ENCODE assay signal across 1 cellular context in the genomic region with DNA sequence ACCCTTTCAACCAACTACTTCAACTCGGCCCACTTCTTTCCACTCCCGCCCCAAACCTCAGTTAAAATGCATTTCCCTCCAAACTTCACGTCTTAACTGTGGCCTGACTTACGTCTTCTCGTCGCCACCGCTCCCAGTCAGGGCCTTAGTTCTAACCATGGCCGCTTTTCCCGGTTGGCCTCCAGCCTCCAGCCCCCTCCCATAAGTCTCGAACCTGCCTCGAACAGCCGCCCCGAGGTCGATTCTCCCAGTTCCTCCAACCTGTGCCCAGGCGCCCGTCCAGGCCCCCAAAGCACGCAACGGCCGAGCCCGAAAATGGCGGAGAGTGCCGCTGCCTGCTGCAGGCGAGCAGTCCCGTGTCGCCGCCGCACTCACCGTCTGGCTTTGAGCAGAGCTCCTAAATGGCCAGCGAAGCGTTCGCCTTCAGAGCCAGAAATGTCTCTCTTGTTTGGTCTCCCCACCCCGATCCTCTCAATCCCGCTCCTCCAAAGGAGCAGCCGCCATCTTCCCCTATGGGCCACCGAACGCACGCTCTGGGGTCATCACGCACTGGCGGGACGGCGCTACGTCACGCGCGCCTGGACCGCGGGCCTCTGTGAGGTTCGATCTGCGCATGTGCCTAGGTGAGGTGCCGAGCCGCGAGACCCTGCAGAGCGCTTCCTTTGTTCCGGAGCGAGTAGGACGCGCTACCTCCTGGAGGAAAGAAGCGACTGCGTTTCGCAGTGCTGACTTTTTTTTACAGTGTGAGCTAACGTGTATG.
TF ChIP-seq lines count a peak whose summit lies in the region.

Gene WDR33, minus strand, starts transcription at position 535 of the 760 bp plus-strand sequence. CDS start 40,190 bp downstream, outside the sequence.

TF ChIP-seq in HepG2, 621 proteins besides CTCF, POLR2A, EP300 and RAD21 (continued from another document and continues in another):
- TF ChIP-seq STAT6 (CRISPR knock-in tag; IDR thresholded peaks at IDR 0.05; ENCODE audit: borderline replicate concordance) (peak; percentile 86; the same call in 1 of the 2 replicates), PRPF4 (IDR thresholded peaks at IDR 0.05; ENCODE audit: low read depth, low read length, poor library complexity, severe bottlenecking) (no peak), ZNF343 (CRISPR knock-in tag; IDR thresholded peaks at IDR 0.05) (peak; percentile 83; the same call in 1 of the 2 replicates), ARID3A (IDR thresholded peaks at IDR 0.05; ENCODE audit: low read depth, low read length) (peak; percentile 18; the same call in 1 of the 2 replicates), ZSCAN9 (CRISPR knock-in tag; IDR thresholded peaks at IDR 0.05; ENCODE audit: borderline replicate concordance) (peak; percentile 96), CBFB (CRISPR knock-in tag; IDR thresholded peaks at IDR 0.05) (peak; percentile 73; the same call in 1 of the 2 replicates), ZKSCAN8 (CRISPR knock-in tag; IDR thresholded peaks at IDR 0.05; ENCODE audit: borderline replicate concordance) (peak; percentile 63; the same call in 1 of the 2 replicates), ZNF678 (CRISPR knock-in tag; IDR thresholded peaks at IDR 0.05) (peak; percentile 95), EED (CRISPR knock-in tag; IDR thresholded peaks at IDR 0.05) (peak; percentile 52; the same call in 1 of the 2 replicates), BCL3 (CRISPR knock-in tag; IDR thresholded peaks at IDR 0.05) (peak; percentile 95), ZNF609 (CRISPR knock-in tag; IDR thresholded peaks at IDR 0.05; ENCODE audit: borderline replicate concordance) (peak; percentile 72), PBX2 (CRISPR knock-in tag; IDR thresholded peaks at IDR 0.05) (no peak), SNAPC4 (CRISPR knock-in tag; IDR thresholded peaks at IDR 0.05) (peak; percentile 87), ZNF598 (CRISPR knock-in tag; IDR thresholded peaks at IDR 0.05; ENCODE audit: borderline replicate concordance) (peak; percentile 97)
- TF ChIP-seq, protein P1, sequence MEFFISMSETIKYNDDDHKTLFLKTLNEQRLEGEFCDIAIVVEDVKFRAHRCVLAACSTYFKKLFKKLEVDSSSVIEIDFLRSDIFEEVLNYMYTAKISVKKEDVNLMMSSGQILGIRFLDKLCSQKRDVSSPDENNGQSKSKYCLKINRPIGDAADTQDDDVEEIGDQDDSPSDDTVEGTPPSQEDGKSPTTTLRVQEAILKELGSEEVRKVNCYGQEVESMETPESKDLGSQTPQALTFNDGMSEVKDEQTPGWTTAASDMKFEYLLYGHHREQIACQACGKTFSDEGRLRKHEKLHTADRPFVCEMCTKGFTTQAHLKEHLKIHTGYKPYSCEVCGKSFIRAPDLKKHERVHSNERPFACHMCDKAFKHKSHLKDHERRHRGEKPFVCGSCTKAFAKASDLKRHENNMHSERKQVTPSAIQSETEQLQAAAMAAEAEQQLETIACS (CRISPR knock-in tag; IDR thresholded peaks at IDR 0.05): no peak
- TF ChIP-seq, protein P2, sequence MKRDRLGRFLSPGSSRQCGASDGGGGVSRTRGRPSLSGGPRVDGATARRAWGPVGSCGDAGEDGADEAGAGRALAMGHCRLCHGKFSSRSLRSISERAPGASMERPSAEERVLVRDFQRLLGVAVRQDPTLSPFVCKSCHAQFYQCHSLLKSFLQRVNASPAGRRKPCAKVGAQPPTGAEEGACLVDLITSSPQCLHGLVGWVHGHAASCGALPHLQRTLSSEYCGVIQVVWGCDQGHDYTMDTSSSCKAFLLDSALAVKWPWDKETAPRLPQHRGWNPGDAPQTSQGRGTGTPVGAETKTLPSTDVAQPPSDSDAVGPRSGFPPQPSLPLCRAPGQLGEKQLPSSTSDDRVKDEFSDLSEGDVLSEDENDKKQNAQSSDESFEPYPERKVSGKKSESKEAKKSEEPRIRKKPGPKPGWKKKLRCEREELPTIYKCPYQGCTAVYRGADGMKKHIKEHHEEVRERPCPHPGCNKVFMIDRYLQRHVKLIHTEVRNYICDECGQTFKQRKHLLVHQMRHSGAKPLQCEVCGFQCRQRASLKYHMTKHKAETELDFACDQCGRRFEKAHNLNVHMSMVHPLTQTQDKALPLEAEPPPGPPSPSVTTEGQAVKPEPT (CRISPR knock-in tag; IDR thresholded peaks at IDR 0.05; ENCODE audit: low read depth): peak; percentile 93; the same call in 1 of the 2 replicates
- TF ChIP-seq, protein P3, sequence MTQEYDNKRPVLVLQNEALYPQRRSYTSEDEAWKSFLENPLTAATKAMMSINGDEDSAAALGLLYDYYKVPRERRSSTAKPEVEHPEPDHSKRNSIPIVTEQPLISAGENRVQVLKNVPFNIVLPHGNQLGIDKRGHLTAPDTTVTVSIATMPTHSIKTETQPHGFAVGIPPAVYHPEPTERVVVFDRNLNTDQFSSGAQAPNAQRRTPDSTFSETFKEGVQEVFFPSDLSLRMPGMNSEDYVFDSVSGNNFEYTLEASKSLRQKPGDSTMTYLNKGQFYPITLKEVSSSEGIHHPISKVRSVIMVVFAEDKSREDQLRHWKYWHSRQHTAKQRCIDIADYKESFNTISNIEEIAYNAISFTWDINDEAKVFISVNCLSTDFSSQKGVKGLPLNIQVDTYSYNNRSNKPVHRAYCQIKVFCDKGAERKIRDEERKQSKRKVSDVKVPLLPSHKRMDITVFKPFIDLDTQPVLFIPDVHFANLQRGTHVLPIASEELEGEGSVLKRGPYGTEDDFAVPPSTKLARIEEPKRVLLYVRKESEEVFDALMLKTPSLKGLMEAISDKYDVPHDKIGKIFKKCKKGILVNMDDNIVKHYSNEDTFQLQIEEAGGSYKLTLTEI (CRISPR knock-in tag; conservative IDR thresholded peaks at IDR 0.05): no peak
- TF ChIP-seq, protein P4, sequence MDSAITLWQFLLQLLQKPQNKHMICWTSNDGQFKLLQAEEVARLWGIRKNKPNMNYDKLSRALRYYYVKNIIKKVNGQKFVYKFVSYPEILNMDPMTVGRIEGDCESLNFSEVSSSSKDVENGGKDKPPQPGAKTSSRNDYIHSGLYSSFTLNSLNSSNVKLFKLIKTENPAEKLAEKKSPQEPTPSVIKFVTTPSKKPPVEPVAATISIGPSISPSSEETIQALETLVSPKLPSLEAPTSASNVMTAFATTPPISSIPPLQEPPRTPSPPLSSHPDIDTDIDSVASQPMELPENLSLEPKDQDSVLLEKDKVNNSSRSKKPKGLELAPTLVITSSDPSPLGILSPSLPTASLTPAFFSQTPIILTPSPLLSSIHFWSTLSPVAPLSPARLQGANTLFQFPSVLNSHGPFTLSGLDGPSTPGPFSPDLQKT (CRISPR knock-in tag; IDR thresholded peaks at IDR 0.05; ENCODE audit: borderline replicate concordance): no peak
